Comparison of ENCODE assay signal across 1 cellular context in genomic region chr16:13552062-13552959, GRCh38.
A peak's percentile ranks its signal among the peaks of the same experiment; 100 is the strongest.
TF ChIP-seq lines count a peak whose summit lies in the region.

No MANE protein-coding gene starts in this region.

TF ChIP-seq in GM12878, 131 proteins besides CTCF, POLR2A, EP300 and RAD21 (continues in another document):
- TF ChIP-seq TBL1XR1 (IDR thresholded peaks at IDR 0.05; ENCODE audit: low read depth, low read length) (peak; percentile 61; the same call in 1 of the 2 replicates), POLR2AphosphoS2 (IDR thresholded peaks at IDR 0.05; ENCODE audit: low read depth, low read length) (no peak), BCL11A (IDR thresholded peaks at IDR 0.05; ENCODE audit: low read depth, low read length) (peak; percentile 81), FOXK2 (IDR thresholded peaks at IDR 0.05) (no peak), CREB1 (IDR thresholded peaks at IDR 0.05; ENCODE audit: low read depth) (no peak), NFXL1 (IDR thresholded peaks at IDR 0.05; ENCODE audit: borderline replicate concordance) (no peak), EGR1 (IDR thresholded peaks at IDR 0.05; ENCODE audit: borderline replicate concordance in 1 of 2, low read depth in 2 of 2, low read length in 2 of 2) (no peak), RBBP5 (conservative IDR thresholded peaks at IDR 0.05) (no peak), ZBTB40 (IDR thresholded peaks at IDR 0.05; ENCODE audit: borderline replicate concordance) (no peak), PAX8 (IDR thresholded peaks at IDR 0.05) (no peak), CBX5 (IDR thresholded peaks at IDR 0.05; ENCODE audit: low read depth) (no peak), EZH2 (IDR thresholded peaks at IDR 0.05; ENCODE audit: borderline replicate concordance, control insufficient read depth, low read depth, low read length) (no peak), SMAD1 (IDR thresholded peaks at IDR 0.05; ENCODE audit: low read depth, partially characterized antibody) (peak; percentile 77), RB1 (IDR thresholded peaks at IDR 0.05; ENCODE audit: borderline replicate concordance) (no peak; the same call in 1 of the 2 replicates), ATF7 (IDR thresholded peaks at IDR 0.05; ENCODE audit: low read depth) (peak; percentile 39; the same call in 1 of the 2 replicates), ZNF24 (IDR thresholded peaks at IDR 0.05) (no peak), ZNF217 (IDR thresholded peaks at IDR 0.05) (peak; percentile 58; the same call in 1 of the 2 replicates), GABPA (IDR thresholded peaks at IDR 0.05; ENCODE audit: low read depth) (no peak), HDGF (IDR thresholded peaks at IDR 0.05) (no peak), BHLHE40 (IDR thresholded peaks at IDR 0.05; ENCODE audit: borderline replicate concordance in 1 of 2, low read depth in 2 of 2, low read length in 1 of 2) (peak; percentile 19 to 31; a peak in 1 of 4 replicates), CUX1 (IDR thresholded peaks at IDR 0.05; ENCODE audit: insufficient replicate concordance, low read depth, low read length) (peak; percentile 96), JUNB (IDR thresholded peaks at IDR 0.05) (no peak), KAT2A (conservative IDR thresholded peaks at IDR 0.05; ENCODE audit: control insufficient read depth, low read depth, low read length) (no peak)
- TF ChIP-seq, protein P1, sequence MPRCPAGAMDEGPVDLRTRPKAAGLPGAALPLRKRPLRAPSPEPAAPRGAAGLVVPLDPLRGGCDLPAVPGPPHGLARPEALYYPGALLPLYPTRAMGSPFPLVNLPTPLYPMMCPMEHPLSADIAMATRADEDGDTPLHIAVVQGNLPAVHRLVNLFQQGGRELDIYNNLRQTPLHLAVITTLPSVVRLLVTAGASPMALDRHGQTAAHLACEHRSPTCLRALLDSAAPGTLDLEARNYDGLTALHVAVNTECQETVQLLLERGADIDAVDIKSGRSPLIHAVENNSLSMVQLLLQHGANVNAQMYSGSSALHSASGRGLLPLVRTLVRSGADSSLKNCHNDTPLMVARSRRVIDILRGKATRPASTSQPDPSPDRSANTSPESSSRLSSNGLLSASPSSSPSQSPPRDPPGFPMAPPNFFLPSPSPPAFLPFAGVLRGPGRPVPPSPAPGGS (IDR thresholded peaks at IDR 0.05; ENCODE audit: borderline replicate concordance, insufficient read depth, low read depth, low read length, poor library complexity, severe bottlenecking): no peak
- TF ChIP-seq, protein P2, sequence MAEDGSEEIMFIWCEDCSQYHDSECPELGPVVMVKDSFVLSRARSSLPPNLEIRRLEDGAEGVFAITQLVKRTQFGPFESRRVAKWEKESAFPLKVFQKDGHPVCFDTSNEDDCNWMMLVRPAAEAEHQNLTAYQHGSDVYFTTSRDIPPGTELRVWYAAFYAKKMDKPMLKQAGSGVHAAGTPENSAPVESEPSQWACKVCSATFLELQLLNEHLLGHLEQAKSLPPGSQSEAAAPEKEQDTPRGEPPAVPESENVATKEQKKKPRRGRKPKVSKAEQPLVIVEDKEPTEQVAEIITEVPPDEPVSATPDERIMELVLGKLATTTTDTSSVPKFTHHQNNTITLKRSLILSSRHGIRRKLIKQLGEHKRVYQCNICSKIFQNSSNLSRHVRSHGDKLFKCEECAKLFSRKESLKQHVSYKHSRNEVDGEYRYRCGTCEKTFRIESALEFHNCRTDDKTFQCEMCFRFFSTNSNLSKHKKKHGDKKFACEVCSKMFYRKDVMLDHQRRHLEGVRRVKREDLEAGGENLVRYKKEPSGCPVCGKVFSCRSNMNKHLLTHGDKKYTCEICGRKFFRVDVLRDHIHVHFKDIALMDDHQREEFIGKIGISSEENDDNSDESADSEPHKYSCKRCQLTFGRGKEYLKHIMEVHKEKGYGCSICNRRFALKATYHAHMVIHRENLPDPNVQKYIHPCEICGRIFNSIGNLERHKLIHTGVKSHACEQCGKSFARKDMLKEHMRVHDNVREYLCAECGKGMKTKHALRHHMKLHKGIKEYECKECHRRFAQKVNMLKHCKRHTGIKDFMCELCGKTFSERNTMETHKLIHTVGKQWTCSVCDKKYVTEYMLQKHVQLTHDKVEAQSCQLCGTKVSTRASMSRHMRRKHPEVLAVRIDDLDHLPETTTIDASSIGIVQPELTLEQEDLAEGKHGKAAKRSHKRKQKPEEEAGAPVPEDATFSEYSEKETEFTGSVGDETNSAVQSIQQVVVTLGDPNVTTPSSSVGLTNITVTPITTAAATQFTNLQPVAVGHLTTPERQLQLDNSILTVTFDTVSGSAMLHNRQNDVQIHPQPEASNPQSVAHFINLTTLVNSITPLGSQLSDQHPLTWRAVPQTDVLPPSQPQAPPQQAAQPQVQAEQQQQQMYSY (CRISPR knock-in tag; IDR thresholded peaks at IDR 0.05): no peak
- TF ChIP-seq, protein P3, sequence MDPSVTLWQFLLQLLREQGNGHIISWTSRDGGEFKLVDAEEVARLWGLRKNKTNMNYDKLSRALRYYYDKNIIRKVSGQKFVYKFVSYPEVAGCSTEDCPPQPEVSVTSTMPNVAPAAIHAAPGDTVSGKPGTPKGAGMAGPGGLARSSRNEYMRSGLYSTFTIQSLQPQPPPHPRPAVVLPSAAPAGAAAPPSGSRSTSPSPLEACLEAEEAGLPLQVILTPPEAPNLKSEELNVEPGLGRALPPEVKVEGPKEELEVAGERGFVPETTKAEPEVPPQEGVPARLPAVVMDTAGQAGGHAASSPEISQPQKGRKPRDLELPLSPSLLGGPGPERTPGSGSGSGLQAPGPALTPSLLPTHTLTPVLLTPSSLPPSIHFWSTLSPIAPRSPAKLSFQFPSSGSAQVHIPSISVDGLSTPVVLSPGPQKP (IDR thresholded peaks at IDR 0.05; ENCODE audit: low read depth, low read length): no peak
- TF ChIP-seq, protein P4, sequence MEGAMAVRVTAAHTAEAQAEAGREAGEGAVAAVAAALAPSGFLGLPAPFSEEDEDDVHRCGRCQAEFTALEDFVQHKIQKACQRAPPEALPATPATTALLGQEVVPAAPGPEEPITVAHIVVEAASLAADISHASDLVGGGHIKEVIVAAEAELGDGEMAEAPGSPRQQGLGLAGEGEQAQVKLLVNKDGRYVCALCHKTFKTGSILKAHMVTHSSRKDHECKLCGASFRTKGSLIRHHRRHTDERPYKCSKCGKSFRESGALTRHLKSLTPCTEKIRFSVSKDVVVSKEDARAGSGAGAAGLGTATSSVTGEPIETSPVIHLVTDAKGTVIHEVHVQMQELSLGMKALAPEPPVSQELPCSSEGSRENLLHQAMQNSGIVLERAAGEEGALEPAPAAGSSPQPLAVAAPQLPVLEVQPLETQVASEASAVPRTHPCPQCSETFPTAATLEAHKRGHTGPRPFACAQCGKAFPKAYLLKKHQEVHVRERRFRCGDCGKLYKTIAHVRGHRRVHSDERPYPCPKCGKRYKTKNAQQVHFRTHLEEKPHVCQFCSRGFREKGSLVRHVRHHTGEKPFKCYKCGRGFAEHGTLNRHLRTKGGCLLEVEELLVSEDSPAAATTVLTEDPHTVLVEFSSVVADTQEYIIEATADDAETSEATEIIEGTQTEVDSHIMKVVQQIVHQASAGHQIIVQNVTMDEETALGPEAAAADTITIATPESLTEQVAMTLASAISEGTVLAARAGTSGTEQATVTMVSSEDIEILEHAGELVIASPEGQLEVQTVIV (IDR thresholded peaks at IDR 0.05; ENCODE audit: borderline replicate concordance, partially characterized antibody): no peak
- TF ChIP-seq, protein P5, sequence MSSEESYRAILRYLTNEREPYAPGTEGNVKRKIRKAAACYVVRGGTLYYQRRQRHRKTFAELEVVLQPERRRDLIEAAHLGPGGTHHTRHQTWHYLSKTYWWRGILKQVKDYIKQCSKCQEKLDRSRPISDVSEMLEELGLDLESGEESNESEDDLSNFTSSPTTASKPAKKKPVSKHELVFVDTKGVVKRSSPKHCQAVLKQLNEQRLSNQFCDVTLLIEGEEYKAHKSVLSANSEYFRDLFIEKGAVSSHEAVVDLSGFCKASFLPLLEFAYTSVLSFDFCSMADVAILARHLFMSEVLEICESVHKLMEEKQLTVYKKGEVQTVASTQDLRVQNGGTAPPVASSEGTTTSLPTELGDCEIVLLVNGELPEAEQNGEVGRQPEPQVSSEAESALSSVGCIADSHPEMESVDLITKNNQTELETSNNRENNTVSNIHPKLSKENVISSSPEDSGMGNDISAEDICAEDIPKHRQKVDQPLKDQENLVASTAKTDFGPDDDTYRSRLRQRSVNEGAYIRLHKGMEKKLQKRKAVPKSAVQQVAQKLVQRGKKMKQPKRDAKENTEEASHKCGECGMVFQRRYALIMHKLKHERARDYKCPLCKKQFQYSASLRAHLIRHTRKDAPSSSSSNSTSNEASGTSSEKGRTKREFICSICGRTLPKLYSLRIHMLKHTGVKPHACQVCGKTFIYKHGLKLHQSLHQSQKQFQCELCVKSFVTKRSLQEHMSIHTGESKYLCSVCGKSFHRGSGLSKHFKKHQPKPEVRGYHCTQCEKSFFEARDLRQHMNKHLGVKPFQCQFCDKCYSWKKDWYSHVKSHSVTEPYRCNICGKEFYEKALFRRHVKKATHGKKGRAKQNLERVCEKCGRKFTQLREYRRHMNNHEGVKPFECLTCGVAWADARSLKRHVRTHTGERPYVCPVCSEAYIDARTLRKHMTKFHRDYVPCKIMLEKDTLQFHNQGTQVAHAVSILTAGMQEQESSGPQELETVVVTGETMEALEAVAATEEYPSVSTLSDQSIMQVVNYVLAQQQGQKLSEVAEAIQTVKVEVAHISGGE (CRISPR knock-in tag; IDR thresholded peaks at IDR 0.05): no peak
